Comparison of ENCODE assay signal across 21 cellular contexts in the genomic region with DNA sequence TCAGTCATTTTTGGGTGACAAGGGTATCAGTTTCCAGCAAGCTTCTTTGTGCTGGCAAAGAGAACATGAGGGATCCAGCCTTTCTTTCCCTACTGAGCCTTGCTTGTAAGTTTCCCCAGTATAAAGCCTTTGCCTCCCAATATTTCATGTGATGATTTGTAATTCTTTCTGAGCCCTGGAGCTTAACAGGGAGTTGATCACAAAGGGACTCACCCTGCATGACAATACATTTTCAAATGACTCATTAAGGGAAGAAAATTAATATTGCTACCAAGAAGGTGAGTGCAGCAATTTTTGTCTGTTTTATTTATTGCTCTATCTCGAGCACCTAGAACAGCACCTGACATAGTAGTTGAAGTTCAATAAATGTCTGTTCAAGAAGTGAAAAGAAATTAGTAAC.
"Had no signal": no experiment of that assay in that cellular context is flagged by ENCODE, and none has a peak within 500 bp of the region (broad histone marks: within the 10 kb centered on the region; RNA-seq: fewer than 3 reads in every experiment).

No MANE protein-coding gene starts in this region.

- H3K27ac ChIP-seq: brain microvascular endothelial cell, colonic mucosa, esophagus muscularis mucosa, heart right ventricle, spleen had no signal

- H3K27me3 Mint-ChIP-seq: activated CD4-positive, alpha-beta T cell treated with anti-CD3 and anti-CD28 coated beads, Interleukin-2, amount 10 ng/mL, durations not matched to agents 24 days and 14 days; central memory CD8-positive, alpha-beta T cell; stimulated activated naive B cell treated with anti-CD40 and anti-IgM and Interleukin-4, amounts not matched to agents 10 μg/mL and 1 μg/mL and 100 μg/mL, for 72 hours had no signal

- H3K4me3 Mint-ChIP-seq: activated CD4-positive, alpha-beta T cell treated with anti-CD3 and anti-CD28 coated beads, Interleukin-2, amount 10 ng/mL, durations not matched to agents 24 days and 14 days; central memory CD8-positive, alpha-beta T cell; immature natural killer cell; stimulated activated naive B cell treated with anti-CD40 and anti-IgM and Interleukin-4, amounts not matched to agents 10 μg/mL and 1 μg/mL and 100 μg/mL, for 72 hours had no signal

- ATAC-seq: heart right ventricle; left ventricle myocardium superior; stimulated activated naive B cell treated with anti-CD40 and anti-IgM and Interleukin-4, amounts not matched to agents 10 μg/mL and 1 μg/mL and 100 μg/mL, for 72 hours had no signal

- H3K36me3 Mint-ChIP-seq: immature natural killer cell; stimulated activated naive B cell treated with anti-CD40 and anti-IgM and Interleukin-4, amounts not matched to agents 10 μg/mL and 1 μg/mL and 100 μg/mL, for 72 hours had no signal

- DNase-seq: activated CD4-positive, alpha-beta T cell treated with anti-CD3 and anti-CD28 coated beads, Interleukin-2, amount 10 ng/mL, durations not matched to agents 24 days and 14 days; activated CD4-positive, CD25-positive, alpha-beta regulatory T cell; activated CD8-positive, alpha-beta memory T cell treated with anti-CD3 and anti-CD28 coated beads for 24 hours; activated CD8-positive, alpha-beta memory T cell treated with anti-CD3 and anti-CD28 coated beads, Interleukin-2, amount 50 U/mL, for 48 hours; activated naive CD4-positive, alpha-beta T cell; aorta; brain microvascular endothelial cell; colonic mucosa; heart right ventricle; immature natural killer cell; kidney glomerular epithelial cell; left ventricle myocardium superior; occipital lobe; posterior cingulate gyrus; spleen; stimulated activated CD4-positive, alpha-beta T cell treated with anti-CD3 and anti-CD28 coated beads, Interleukin-4, amount 100 ng/mL, for 4 hours; stimulated activated naive B cell treated with anti-CD40 and anti-IgM and Interleukin-4, amounts not matched to agents 10 μg/mL and 1 μg/mL and 100 μg/mL, for 72 hours; T-helper 1 cell; T-helper 9 cell had no signal

- H3K27me3 ChIP-seq: brain microvascular endothelial cell, colonic mucosa, esophagus muscularis mucosa, spleen had no signal

- H3K4me1 ChIP-seq: colonic mucosa, spleen had no signal

- H3K4me3 ChIP-seq: colonic mucosa, esophagus muscularis mucosa, heart right ventricle, spleen had no signal

- H3K9me3 Mint-ChIP-seq: activated CD4-positive, alpha-beta T cell treated with anti-CD3 and anti-CD28 coated beads, Interleukin-2, amount 10 ng/mL, durations not matched to agents 24 days and 14 days; central memory CD8-positive, alpha-beta T cell; immature natural killer cell; stimulated activated naive B cell treated with anti-CD40 and anti-IgM and Interleukin-4, amounts not matched to agents 10 μg/mL and 1 μg/mL and 100 μg/mL, for 72 hours had no signal

- H3K27ac Mint-ChIP-seq: activated CD4-positive, alpha-beta T cell treated with anti-CD3 and anti-CD28 coated beads, Interleukin-2, amount 10 ng/mL, durations not matched to agents 24 days and 14 days; immature natural killer cell; stimulated activated naive B cell treated with anti-CD40 and anti-IgM and Interleukin-4, amounts not matched to agents 10 μg/mL and 1 μg/mL and 100 μg/mL, for 72 hours had no signal

- H3K4me1 Mint-ChIP-seq: central memory CD8-positive, alpha-beta T cell; immature natural killer cell; stimulated activated naive B cell treated with anti-CD40 and anti-IgM and Interleukin-4, amounts not matched to agents 10 μg/mL and 1 μg/mL and 100 μg/mL, for 72 hours had no signal

- H3K36me3 ChIP-seq: brain microvascular endothelial cell, colonic mucosa, esophagus muscularis mucosa, heart right ventricle, spleen had no signal

- H3K9me3 ChIP-seq: colonic mucosa had no signal
